Comparison of ENCODE assay signal across 22 cellular contexts in genomic region chr19:41922220-41922576, GRCh38. TPM values are rescaled to one million over a fixed set of nuclear protein-coding genes. Genes with fewer than 3 reads are reported as not detected.
DNase-seq lines count a peak whose midpoint lies in the region; ATAC-seq and TF ChIP-seq lines count a peak whose summit lies in the region.
"Had no signal": no experiment of that assay in that cellular context is flagged by ENCODE, and none has a peak within 500 bp of the region (broad histone marks: within the 10 kb centered on the region; RNA-seq: fewer than 3 reads in every experiment).

No MANE protein-coding gene starts in this region.

- no peak overlapping the region for H4K5ac ChIP-seq in IMR-90 (ENCODE audit: low read depth, low read length)

- intact Hi-C loops in IMR-90 (cut with micrococcal nuclease) (no loop called here), prostate gland (cut with DNase I) (no loop called here), stomach (cut with DNase I; ENCODE audit: low total_unique reads) (no loop called here)

- H3K14ac ChIP-seq in IMR-90 (replicated peaks; ENCODE audit: low read depth, low read length), result no peak overlapping the region

- H4K8ac ChIP-seq in IMR-90 (ENCODE audit: low read depth in 2 of 2, low read length in 2 of 2), result no peak overlapping the region

- no peak overlapping the region for H2AK5ac ChIP-seq in IMR-90 (ENCODE audit: low read depth, low read length)

- H3K4me1 Mint-ChIP-seq in T-helper 2 cell treated with Interferon-gamma antibody and Interleukin-4, amounts not matched to agents 5 μg/mL and 100 μg/mL, for 36 hours (ENCODE audit: low read depth), result peaks cover 12% of the 10 kb centered on the region
- H3K4me1 Mint-ChIP-seq in endothelial cell (ENCODE audit: unreplicated experiment) (peaks cover 12% of the 10 kb centered on the region), neural progenitor cell (peaks cover 7% of the 10 kb centered on the region)

- H3K56ac ChIP-seq in IMR-90 (ENCODE audit: extremely low read depth, insufficient read depth, low read length), result no peak overlapping the region

- no peak overlapping the region for H3K4ac ChIP-seq in IMR-90 (ENCODE audit: low read depth, low read length)

- no peak for DNase-seq in T-helper 2 cell treated with Interferon-gamma antibody and Interleukin-4, amounts not matched to agents 5 μg/mL and 100 μg/mL, for 36 hours (ENCODE audit: low spot score)
- no peak for DNase-seq in T-helper 2 cell
- no peak for DNase-seq in IMR-90
- no peak for DNase-seq in endothelial cell (ENCODE audit: low spot score)
- no peak for DNase-seq in neural progenitor cell (ENCODE audit: low spot score)
- DNase-seq in prostate gland (ENCODE audit: low spot score), result no peak
- no peak for DNase-seq in stomach
- no peak for DNase-seq in suprapubic skin (ENCODE audit: low spot score in 2 of 2)
- DNase-seq: AML-193; CD4-positive, alpha-beta T cell; DMS153; GF-D8; MV-4-11; NCI-H1436; NCI-H1930; NCI-H345; NCI-H524 treated with DMSO at 0.1 percent for 48 hours; SHP77 had no signal

- no peak overlapping the region for H2BK15ac ChIP-seq in IMR-90 (ENCODE audit: low read depth, low read length)

- H2BK120ac ChIP-seq in IMR-90 (ENCODE audit: low read depth, low read length), result no peak overlapping the region

- no peaks in the 10 kb centered on the region for H3K79me1 ChIP-seq in IMR-90 (ENCODE audit: low read depth in 1 of 2, low read length in 2 of 2)

- peak overlapping the region; percentile 42 for H2AK9ac ChIP-seq in IMR-90 (replicated peaks; ENCODE audit: low read depth, low read length, poor library complexity)

- H3K9me3 Mint-ChIP-seq in T-helper 2 cell treated with Interferon-gamma antibody and Interleukin-4, amounts not matched to agents 5 μg/mL and 100 μg/mL, for 36 hours, result no peaks in the 10 kb centered on the region
- no peaks in the 10 kb centered on the region for H3K9me3 Mint-ChIP-seq in endothelial cell (ENCODE audit: unreplicated experiment)
- H3K9me3 Mint-ChIP-seq in neural progenitor cell, result peaks cover 2% of the 10 kb centered on the region
- H3K9me3 Mint-ChIP-seq: CD4-positive, alpha-beta T cell had no signal

- CTCF ChIA-PET in IMR-90 (lab: Yijun Ruan, JAX), result no interaction called here

- peaks cover 20% of the 10 kb centered on the region for H3K9me1 ChIP-seq in IMR-90 (ENCODE audit: insufficient read depth, low read length)

- peaks cover 3% of the 10 kb centered on the region; the same call in 1 of the 2 replicates for H3K9me3 ChIP-seq in IMR-90 (ENCODE audit: control insufficient read depth, insufficient read depth, low read length)
- H3K9me3 ChIP-seq in neural progenitor cell (ENCODE audit: low read depth), result no peaks in the 10 kb centered on the region
- no peaks in the 10 kb centered on the region for H3K9me3 ChIP-seq in prostate gland
- H3K9me3 ChIP-seq in stomach, result no peaks in the 10 kb centered on the region
- no peaks in the 10 kb centered on the region for H3K9me3 ChIP-seq in suprapubic skin

- H3K27me3 ChIP-seq in IMR-90 (ENCODE audit: control insufficient read depth, insufficient read depth, low read length), result peaks cover 85% of the 10 kb centered on the region
- H3K27me3 ChIP-seq in neural progenitor cell, result peaks cover 98% of the 10 kb centered on the region
- H3K27me3 ChIP-seq in prostate gland (replicated peaks; ENCODE audit: insufficient read depth), result peaks cover 9% of the 10 kb centered on the region
- H3K27me3 ChIP-seq in stomach, result peaks cover 17 to 99% (median 80%) of the 10 kb centered on the region in 3 donors
- H3K27me3 ChIP-seq in suprapubic skin, result peaks cover 92% of the 10 kb centered on the region

- H4K20me1 ChIP-seq in IMR-90 (ENCODE audit: insufficient read depth, low read length), result peaks cover 27% of the 10 kb centered on the region
- peaks cover 12% of the 10 kb centered on the region for H4K20me1 ChIP-seq in neural progenitor cell (ENCODE audit: low read depth)

- H2BK20ac ChIP-seq in IMR-90 (ENCODE audit: low read depth, low read length), result no peak overlapping the region

- ATAC-seq in IMR-90 (ENCODE audit: low read depth), result no peak
- ATAC-seq: HCT116 had no signal

- no peak overlapping the region for H3K27ac ChIP-seq in IMR-90 (ENCODE audit: insufficient read depth, low read length)
- no peak overlapping the region for H3K27ac ChIP-seq in neural progenitor cell
- no peak overlapping the region for H3K27ac ChIP-seq in prostate gland
- H3K27ac ChIP-seq in stomach, result no peak overlapping the region
- no peak overlapping the region for H3K27ac ChIP-seq in suprapubic skin
- H3K27ac ChIP-seq: 22Rv1, KMS-11 had no signal

- WGBS in IMR-90 (ENCODE audit: extremely low coverage in 2 of 2, insufficient read length in 1 of 2), 2 experiments, result 31% methylated on average over 2 of the region's 3 CpGs; no CpG with 5 or more reads in 1 of the 2 experiments
- WGBS in prostate gland, result 35% methylated on average over 3 of the region's 3 CpGs
- 22 to 33% (median 30%) methylated on average over 3 of the region's 3 CpGs for WGBS in stomach, 5 donors
- 15% methylated on average over 3 of the region's 3 CpGs for WGBS in suprapubic skin

- BruUV-seq in IMR-90 (replicated peaks; lab: Mats Ljungman, UMichigan), result no TSS peak

- H3K4me3 ChIP-seq in IMR-90 (ENCODE audit: insufficient read depth, low read depth, low read length) (no peak overlapping the region), neural progenitor cell (no peak overlapping the region), prostate gland (no peak overlapping the region), stomach (no peak overlapping the region), suprapubic skin (no peak overlapping the region)

- H2BK5ac ChIP-seq in IMR-90 (ENCODE audit: low read depth, low read length, poor library complexity, severe bottlenecking), result no peak overlapping the region

- peak overlapping the region; percentile 7 for H3K27ac Mint-ChIP-seq in T-helper 2 cell treated with Interferon-gamma antibody and Interleukin-4, amounts not matched to agents 5 μg/mL and 100 μg/mL, for 36 hours
- H3K27ac Mint-ChIP-seq in endothelial cell (ENCODE audit: unreplicated experiment) (peak overlapping the region; percentile 50), neural progenitor cell (no peak overlapping the region)
- H3K27ac Mint-ChIP-seq: CD4-positive, alpha-beta T cell had no signal

- H4K91ac ChIP-seq in IMR-90 (ENCODE audit: insufficient read depth, low read depth, low read length), result no peak overlapping the region

- in situ Hi-C loops in IMR-90 (cut with MboI; ENCODE audit: low sequenced_read_pairs), result no loop called here

- TF ChIP-seq POLR2A in IMR-90 (IDR thresholded peaks at IDR 0.05; ENCODE audit: low read depth, low read length) (no peak), prostate gland (IDR thresholded peaks at IDR 0.05) (no peak), stomach (IDR thresholded peaks at IDR 0.05) (no peak), suprapubic skin (IDR thresholded peaks at IDR 0.05) (no peak)

- no peak for TF ChIP-seq CTCF in IMR-90 (conservative IDR thresholded peaks at IDR 0.05; ENCODE audit: low read depth, low read length)
- no peak for TF ChIP-seq CTCF in endothelial cell (IDR thresholded peaks at IDR 0.05; ENCODE audit: unreplicated experiment)
- no peak for TF ChIP-seq CTCF in neural progenitor cell (IDR thresholded peaks at IDR 0.05)
- TF ChIP-seq CTCF in prostate gland (IDR thresholded peaks at IDR 0.05), result no peak
- TF ChIP-seq CTCF in stomach (IDR thresholded peaks at IDR 0.05), result no peak
- no peak for TF ChIP-seq CTCF in suprapubic skin (IDR thresholded peaks at IDR 0.05)

- no peak overlapping the region for H3K4me3 Mint-ChIP-seq in T-helper 2 cell treated with Interferon-gamma antibody and Interleukin-4, amounts not matched to agents 5 μg/mL and 100 μg/mL, for 36 hours
- H3K4me3 Mint-ChIP-seq in endothelial cell (ENCODE audit: unreplicated experiment), result peak overlapping the region; percentile 26
- no peak overlapping the region for H3K4me3 Mint-ChIP-seq in neural progenitor cell
- H3K4me3 Mint-ChIP-seq: CD4-positive, alpha-beta T cell had no signal

- POLR2A ChIA-PET in IMR-90 (lab: Charles Lee; ENCODE audit: unreplicated experiment), result no interaction called here

- no peak overlapping the region for H3K23ac ChIP-seq in IMR-90 (ENCODE audit: low read depth, low read length)

- H3F3A ChIP-seq in neural progenitor cell (ENCODE audit: low read depth), result peaks cover 24% of the 10 kb centered on the region

- no peaks in the 10 kb centered on the region for H3K4me1 ChIP-seq in IMR-90 (ENCODE audit: control insufficient read depth, insufficient read depth, low read length)
- no peaks in the 10 kb centered on the region for H3K4me1 ChIP-seq in neural progenitor cell
- H3K4me1 ChIP-seq in prostate gland (replicated peaks), result no peaks in the 10 kb centered on the region
- peaks cover 0 to 6% (median 2%) of the 10 kb centered on the region in 4 donors for H3K4me1 ChIP-seq in stomach
- H3K4me1 ChIP-seq in suprapubic skin, result no peaks in the 10 kb centered on the region

- TF ChIP-seq EP300 in stomach (IDR thresholded peaks at IDR 0.05), result no peak
- no peak for TF ChIP-seq EP300 in suprapubic skin (IDR thresholded peaks at IDR 0.05)

- peaks cover 13% of the 10 kb centered on the region for H3K27me3 Mint-ChIP-seq in T-helper 2 cell treated with Interferon-gamma antibody and Interleukin-4, amounts not matched to agents 5 μg/mL and 100 μg/mL, for 36 hours (ENCODE audit: low read depth)
- H3K27me3 Mint-ChIP-seq in endothelial cell (ENCODE audit: unreplicated experiment) (peaks cover 12% of the 10 kb centered on the region), neural progenitor cell (ENCODE audit: insufficient read depth, low read depth) (peaks cover 15% of the 10 kb centered on the region)

- no peak overlapping the region for H2AFZ ChIP-seq in IMR-90 (replicated peaks; ENCODE audit: low read length, poor library complexity)
- no peak overlapping the region for H2AFZ ChIP-seq in neural progenitor cell (replicated peaks)

- dilution Hi-C loops in IMR-90 (cut with HindIII; ENCODE audit: low sequenced_read_pairs, unreplicated experiment), result no loop called here

- no peak overlapping the region for H3K18ac ChIP-seq in IMR-90 (ENCODE audit: low read depth, low read length)

- H3K4me2 ChIP-seq in IMR-90 (ENCODE audit: low read depth, low read length) (no peak overlapping the region), neural progenitor cell (peak overlapping the region; percentile 38)
- H3K4me2 ChIP-seq: KMS-11 had no signal

- H3K36me3 ChIP-seq in IMR-90 (ENCODE audit: control insufficient read depth, insufficient read depth, low read length) (no peaks in the 10 kb centered on the region), neural progenitor cell (no peaks in the 10 kb centered on the region), prostate gland (no peaks in the 10 kb centered on the region), stomach (no peaks in the 10 kb centered on the region), suprapubic skin (no peaks in the 10 kb centered on the region)

- H3K9ac ChIP-seq in IMR-90 (ENCODE audit: low read depth, low read length) (no peak overlapping the region), neural progenitor cell (no peak overlapping the region)
- H3K9ac ChIP-seq: KMS-11 had no signal

- no peaks in the 10 kb centered on the region for H3K36me3 Mint-ChIP-seq in T-helper 2 cell treated with Interferon-gamma antibody and Interleukin-4, amounts not matched to agents 5 μg/mL and 100 μg/mL, for 36 hours (ENCODE audit: low read depth)
- H3K36me3 Mint-ChIP-seq in endothelial cell (ENCODE audit: low read depth, unreplicated experiment), result peaks cover 9% of the 10 kb centered on the region
- H3K36me3 Mint-ChIP-seq in neural progenitor cell, result no peaks in the 10 kb centered on the region

- H3K79me2 ChIP-seq in neural progenitor cell (ENCODE audit: low read depth), result no peaks in the 10 kb centered on the region

- no peak for TF ChIP-seq RAD21 in IMR-90 (IDR thresholded peaks at IDR 0.05; ENCODE audit: low read length)

RNA-seq across cellular contexts. Expression of gene ERFL, which starts 6.1 kb away (rescaled TPM):
- not detected in 2 replicates for total RNA-seq in IMR-90 (2012; rRNA removed)
- 0.09 TPM in 1 of 2 replicates, not detected in the other for polyA plus RNA-seq in IMR-90 (2012; rRNA removed)
- 0.02 and 0.08 TPM in 2 replicates for polyA plus RNA-seq in IMR-90 (2012; cell fraction: cytosol; rRNA removed)
- polyA plus RNA-seq in IMR-90 (2012; cell fraction: nucleus; rRNA removed; ENCODE audit: low replicate concordance), result 0.26 and 0.53 TPM in 2 replicates
- total RNA-seq in endothelial cell (ENCODE audit: unreplicated experiment), result 0.46 TPM
- 0.22 and 0.65 TPM in 2 replicates for total RNA-seq in neural progenitor cell (ENCODE audit: low replicate concordance)
- 1 to 10 TPM in 1 of 2 donors, under 1 TPM in 1; 0.36 to 1.9 TPM for total RNA-seq in prostate gland
- not detected for total RNA-seq in stomach
- under 1 TPM in 1 of 3 donors, not detected in 2; 0.25 TPM for polyA plus RNA-seq in stomach
- under 1 TPM in 2 of 4 donors, not detected in 2; 0.21 to 0.72 TPM for total RNA-seq in suprapubic skin
- total RNA-seq: RPMI7951 had no signal

RNA-seq across cellular contexts. Expression of gene RABAC1, which starts 36.9 kb away (rescaled TPM):
- total RNA-seq in IMR-90 (2012; rRNA removed), result 117 and 145 TPM in 2 replicates
- polyA plus RNA-seq in IMR-90 (2012; rRNA removed), result 276 and 320 TPM in 2 replicates
- polyA plus RNA-seq in IMR-90 (2012; cell fraction: cytosol; rRNA removed), result 632 and 774 TPM in 2 replicates
- 305 and 429 TPM in 2 replicates for polyA plus RNA-seq in IMR-90 (2012; cell fraction: nucleus; rRNA removed; ENCODE audit: low replicate concordance)
- 146 TPM for total RNA-seq in endothelial cell (ENCODE audit: unreplicated experiment)
- 33.1 and 108 TPM in 2 replicates for total RNA-seq in neural progenitor cell (ENCODE audit: low replicate concordance)
- total RNA-seq in prostate gland, result 100 to 1,000 TPM; 153 to 168 TPM
- total RNA-seq in stomach, result 100 to 1,000 TPM in 3 of 5 donors, 10 to 100 TPM in 2; 44.6 to 499 (median 114) TPM
- 100 to 1,000 TPM; 127 to 181 (median 170) TPM for polyA plus RNA-seq in stomach
- 100 to 1,000 TPM in 3 of 4 donors, 10 to 100 TPM in 1; 75.2 to 137 (median 125) TPM for total RNA-seq in suprapubic skin

RNA-seq across cellular contexts. Expression of gene ARHGEF1, which starts 39.2 kb away (rescaled TPM):
- 11.5 and 12.5 TPM in 2 replicates for total RNA-seq in IMR-90 (2012; rRNA removed)
- 47.1 and 51.2 TPM in 2 replicates for polyA plus RNA-seq in IMR-90 (2012; rRNA removed)
- polyA plus RNA-seq in IMR-90 (2012; cell fraction: cytosol; rRNA removed), result 42.5 and 58.8 TPM in 2 replicates
- polyA plus RNA-seq in IMR-90 (2012; cell fraction: nucleus; rRNA removed; ENCODE audit: low replicate concordance), result 228 and 380 TPM in 2 replicates
- 113 TPM for total RNA-seq in endothelial cell (ENCODE audit: unreplicated experiment)
- total RNA-seq in neural progenitor cell (ENCODE audit: low replicate concordance), result 10.9 and 25.2 TPM in 2 replicates
- total RNA-seq in prostate gland, result 10 to 100 TPM; 57.1 to 65.6 TPM
- total RNA-seq in stomach, result 100 to 1,000 TPM in 4 of 5 donors, 10 to 100 TPM in 1; 40.8 to 329 (median 224) TPM
- polyA plus RNA-seq in stomach, result 100 to 1,000 TPM in 2 of 3 donors, 10 to 100 TPM in 1; 62.0 to 109 (median 106) TPM
- 100 to 1,000 TPM in 1 of 4 donors, 10 to 100 TPM in 3; 61.0 to 173 (median 72.1) TPM for total RNA-seq in suprapubic skin

RNA-seq across cellular contexts. Expression of gene CD79A, which starts 45.1 kb away (rescaled TPM):
- total RNA-seq in IMR-90 (2012; rRNA removed) (not detected in 2 replicates), endothelial cell (ENCODE audit: unreplicated experiment) (1.1 TPM), neural progenitor cell (ENCODE audit: low replicate concordance) (0.11 and 0.25 TPM in 2 replicates), prostate gland (under 1 TPM in 1 of 2 donors, not detected in 1; 0.59 TPM), stomach (1 to 10 TPM in 2 of 5 donors, not detected in 3; 2.4 to 3.5 TPM), suprapubic skin (1 to 10 TPM in 1 of 4 donors, not detected in 3; 3.0 TPM)
- polyA plus RNA-seq in IMR-90 (2012; rRNA removed) (0.19 and 0.24 TPM in 2 replicates), stomach (10 to 100 TPM in 1 of 3 donors, 1 to 10 TPM in 2; 1.5 to 18.7 (median 3.2) TPM)
- polyA plus RNA-seq in IMR-90 (2012; cell fraction: cytosol; rRNA removed), result 0.10 and 0.37 TPM in 2 replicates
- polyA plus RNA-seq in IMR-90 (2012; cell fraction: nucleus; rRNA removed; ENCODE audit: low replicate concordance), result 0.06 and 0.25 TPM in 2 replicates
- total RNA-seq: RPMI7951 had no signal
